In genomic region chr1:31387612-31388011, GRCh38 we compare ENCODE assay signal across 16 cellular contexts. TPM values are rescaled to one million over a fixed set of nuclear protein-coding genes. Genes with fewer than 3 reads are reported as not detected.
"Had no signal": no experiment of that assay in that cellular context is flagged by ENCODE, and none has a peak within 500 bp of the region (broad histone marks: within the 10 kb centered on the region; RNA-seq: fewer than 3 reads in every experiment).

No MANE protein-coding gene starts in this region.

- ATAC-seq: heart left ventricle; left colon; lower lobe of right lung; psoas muscle; sciatic nerve; stimulated activated naive CD8-positive, alpha-beta T cell treated with anti-CD3 and anti-CD28 coated beads, Interleukin-15, Interleukin-2, amounts not matched to agents 100 U/mL and 50 U/mL, for 24 hours had no signal

- H3K4me3 ChIP-seq: dorsolateral prefrontal cortex, esophagus squamous epithelium, heart left ventricle, lower lobe of right lung, psoas muscle, transverse colon had no signal

- FAIRE-seq: frontal cortex had no signal

- H3K4me1 ChIP-seq: lower lobe of right lung had no signal

- DNase-seq: activated CD4-positive, alpha-beta T cell treated with anti-CD3 and anti-CD28 coated beads, Interleukin-2, amount 10 ng/mL, durations not matched to agents 7 days and 5 days; activated CD4-positive, CD25-positive, alpha-beta regulatory T cell; activated CD8-positive, alpha-beta memory T cell treated with anti-CD3 and anti-CD28 coated beads, Interleukin-2, amount 50 U/mL, for 48 hours; activated naive CD8-positive, alpha-beta T cell treated with anti-CD3 and anti-CD28 coated beads for 36 hours; dorsolateral prefrontal cortex; esophagus squamous epithelium; heart left ventricle; immature natural killer cell; left colon; lower lobe of right lung; nephron progenitor cell; psoas muscle; stimulated activated naive CD8-positive, alpha-beta T cell treated with anti-CD3 and anti-CD28 coated beads, Interleukin-15, Interleukin-2, amounts not matched to agents 100 U/mL and 50 U/mL, for 24 hours; transverse colon had no signal

- H3K27ac ChIP-seq: dorsolateral prefrontal cortex, esophagus squamous epithelium, heart left ventricle, lower lobe of right lung, psoas muscle, transverse colon had no signal

- H3K27me3 ChIP-seq: dorsolateral prefrontal cortex, heart left ventricle, transverse colon had no signal

- H3K36me3 ChIP-seq: esophagus squamous epithelium, heart left ventricle, lower lobe of right lung, transverse colon had no signal

RNA-seq across cellular contexts. Expression of gene FABP3, which starts 14.7 kb away (rescaled TPM):
- total RNA-seq: activated CD4-positive, alpha-beta T cell treated with anti-CD3 and anti-CD28 coated beads, Interleukin-2, amount 10 ng/mL, durations not matched to agents 7 days and 5 days; activated naive CD8-positive, alpha-beta T cell treated with anti-CD3 and anti-CD28 coated beads for 36 hours had no signal
- polyA plus RNA-seq: immature natural killer cell had no signal

RNA-seq across cellular contexts. Expression of gene SERINC2, which starts 25.4 kb away (rescaled TPM):
- polyA plus RNA-seq: immature natural killer cell had no signal
